ENCODE assay signal across 9 cellular contexts in genomic region chr12:100127766-100128508, GRCh38. TPM values are rescaled to one million over a fixed set of nuclear protein-coding genes. Genes with fewer than 3 reads are reported as not detected.
DNase-seq lines count a peak whose midpoint lies in the region; ATAC-seq and TF ChIP-seq lines count a peak whose summit lies in the region.
"Had no signal": no experiment of that assay in that cellular context is flagged by ENCODE, and none has a peak within 500 bp of the region (broad histone marks: within the 10 kb centered on the region; RNA-seq: fewer than 3 reads in every experiment).

No MANE protein-coding gene starts in this region.

- POLR2A ChIA-PET in activated CD8-positive, alpha-beta T cell treated with anti-CD3 and anti-CD28 coated beads for 36 hours (lab: Charles Lee) = interaction anchor here (1.3 to 1.6 kb wide), 2 partner anchors 9 to 10 kb away, joined by 3 read pairs; no protein-coding TSS in a partner anchor
- POLR2A ChIA-PET in activated CD8-positive, alpha-beta T cell treated with anti-CD3 and anti-CD28 coated beads, Interleukin-2, amount 10 ng/mL, durations not matched to agents 7 days and 5 days (lab: Charles Lee) = interaction anchor here (0.7 kb wide), 1 partner anchor 331 kb away, joined by 4 read pairs; no protein-coding TSS in a partner anchor
- POLR2A ChIA-PET in T-cell (lab: Charles Lee) = interaction anchor here in 1 of 2 donors (0.6 kb wide), 1 partner anchor 276 kb away, joined by 9 read pairs; no protein-coding TSS in a partner anchor

- peaks cover 10% of the 10 kb centered on the region for H3K36me3 Mint-ChIP-seq in activated CD8-positive, alpha-beta T cell treated with anti-CD3 and anti-CD28 coated beads for 36 hours (ENCODE audit: low read depth)
- peaks cover 6% of the 10 kb centered on the region for H3K36me3 Mint-ChIP-seq in activated CD8-positive, alpha-beta T cell treated with anti-CD3 and anti-CD28 coated beads, Interleukin-2, amount 10 ng/mL, durations not matched to agents 7 days and 5 days (ENCODE audit: low read depth)
- H3K36me3 Mint-ChIP-seq in T-cell (peaks cover 14% of the 10 kb centered on the region), nephron progenitor cell (ENCODE audit: low read depth) (peaks cover 8% of the 10 kb centered on the region)

- no peaks in the 10 kb centered on the region for H3K27me3 ChIP-seq in heart left ventricle
- H3K27me3 ChIP-seq: BE2C had no signal

- H3K27ac ChIP-seq in heart left ventricle = peak overlapping the region in 4 of 12 donors; percentile 5 to 73 (median 39)

- TF ChIP-seq CTCF in activated CD8-positive, alpha-beta T cell treated with anti-CD3 and anti-CD28 coated beads for 36 hours (IDR thresholded peaks at IDR 0.05) = no peak
- TF ChIP-seq CTCF in heart left ventricle (IDR thresholded peaks at IDR 0.05) (no peak), nephron progenitor cell (IDR thresholded peaks at IDR 0.05) (no peak)

- no peaks in the 10 kb centered on the region for H3K36me3 ChIP-seq in heart left ventricle
- H3K36me3 ChIP-seq: BE2C had no signal

- no peak overlapping the region for H3K4me3 Mint-ChIP-seq in activated CD8-positive, alpha-beta T cell treated with anti-CD3 and anti-CD28 coated beads for 36 hours
- H3K4me3 Mint-ChIP-seq in activated CD8-positive, alpha-beta T cell treated with anti-CD3 and anti-CD28 coated beads, Interleukin-2, amount 10 ng/mL, durations not matched to agents 7 days and 5 days = no peak overlapping the region
- H3K4me3 Mint-ChIP-seq in T-cell (peak overlapping the region in 1 of 3 donors; percentile 18), nephron progenitor cell (no peak overlapping the region)

- peaks cover 4% of the 10 kb centered on the region for H3K9me3 Mint-ChIP-seq in activated CD8-positive, alpha-beta T cell treated with anti-CD3 and anti-CD28 coated beads for 36 hours
- no peaks in the 10 kb centered on the region for H3K9me3 Mint-ChIP-seq in activated CD8-positive, alpha-beta T cell treated with anti-CD3 and anti-CD28 coated beads, Interleukin-2, amount 10 ng/mL, durations not matched to agents 7 days and 5 days (ENCODE audit: insufficient read depth)
- H3K9me3 Mint-ChIP-seq in T-cell (no peaks in the 10 kb centered on the region), nephron progenitor cell (peaks cover 7% of the 10 kb centered on the region)

- H3K4me1 Mint-ChIP-seq in activated CD8-positive, alpha-beta T cell treated with anti-CD3 and anti-CD28 coated beads for 36 hours (ENCODE audit: low read depth) = peaks cover 36% of the 10 kb centered on the region
- H3K4me1 Mint-ChIP-seq in activated CD8-positive, alpha-beta T cell treated with anti-CD3 and anti-CD28 coated beads, Interleukin-2, amount 10 ng/mL, durations not matched to agents 7 days and 5 days (ENCODE audit: low read depth) = peaks cover 19% of the 10 kb centered on the region
- peaks cover 26 to 47% (median 39%) of the 10 kb centered on the region in 3 donors for H3K4me1 Mint-ChIP-seq in T-cell
- H3K4me1 Mint-ChIP-seq in nephron progenitor cell = peaks cover 7% of the 10 kb centered on the region

- peak overlapping the region; percentile 18 for H3K27ac Mint-ChIP-seq in activated CD8-positive, alpha-beta T cell treated with anti-CD3 and anti-CD28 coated beads for 36 hours
- no peak overlapping the region for H3K27ac Mint-ChIP-seq in activated CD8-positive, alpha-beta T cell treated with anti-CD3 and anti-CD28 coated beads, Interleukin-2, amount 10 ng/mL, durations not matched to agents 7 days and 5 days
- H3K27ac Mint-ChIP-seq in T-cell (peak overlapping the region; percentile 13 to 53), nephron progenitor cell (no peak overlapping the region)

- no peak for TF ChIP-seq POLR2A in heart left ventricle (IDR thresholded peaks at IDR 0.05)

- H3K9me3 ChIP-seq in heart left ventricle = peaks cover 0 to 10% (median 0%) of the 10 kb centered on the region in 12 donors
- H3K9me3 ChIP-seq: BE2C had no signal

- intact Hi-C loops in activated CD8-positive, alpha-beta T cell treated with anti-CD3 and anti-CD28 coated beads for 36 hours (cut with micrococcal nuclease) = no loop called here
- intact Hi-C loops in heart left ventricle (cut with DNase I) = no loop called here

- ATAC-seq in activated CD8-positive, alpha-beta T cell treated with anti-CD3 and anti-CD28 coated beads for 36 hours = no peak
- no peak for ATAC-seq in activated CD8-positive, alpha-beta T cell treated with anti-CD3 and anti-CD28 coated beads, Interleukin-2, amount 10 ng/mL, durations not matched to agents 7 days and 5 days
- ATAC-seq in T-cell (replicated peaks in 1 of 4) (peak in 1 of 4 experiments; percentile 34), heart left ventricle (peak; percentile 42 to 81 (median 61)), GM21619 (IDR thresholded peaks at IDR 0.05; ENCODE audit: unreplicated experiment) (no peak)
- ATAC-seq in activated CD4-positive, CD25-positive, alpha-beta regulatory T cell treated with anti-CD3 and anti-CD28 coated beads, Interleukin-2, amount 50 U/mL, for 24 hours = no peak

- H3K4me1 ChIP-seq in heart left ventricle = peaks cover 0 to 38% (median 19%) of the 10 kb centered on the region in 12 donors

- H3K4me3 ChIP-seq in heart left ventricle = no peak overlapping the region

- H3K27me3 Mint-ChIP-seq in activated CD8-positive, alpha-beta T cell treated with anti-CD3 and anti-CD28 coated beads for 36 hours = no peaks in the 10 kb centered on the region
- no peaks in the 10 kb centered on the region for H3K27me3 Mint-ChIP-seq in activated CD8-positive, alpha-beta T cell treated with anti-CD3 and anti-CD28 coated beads, Interleukin-2, amount 10 ng/mL, durations not matched to agents 7 days and 5 days (ENCODE audit: low read depth)
- H3K27me3 Mint-ChIP-seq in T-cell (no peaks in the 10 kb centered on the region), nephron progenitor cell (ENCODE audit: low read depth, poor library complexity) (peaks cover 3% of the 10 kb centered on the region)

- CTCF ChIA-PET in activated CD8-positive, alpha-beta T cell treated with anti-CD3 and anti-CD28 coated beads for 36 hours (lab: Charles Lee) = interaction anchor here (1.0 to 3.1 kb wide), 3 partner anchors 10 to 27 kb away, joined by 3 to 17 read pairs (median 3); no protein-coding TSS in a partner anchor
- CTCF ChIA-PET in activated CD8-positive, alpha-beta T cell treated with anti-CD3 and anti-CD28 coated beads, Interleukin-2, amount 10 ng/mL, durations not matched to agents 7 days and 5 days (lab: Charles Lee) = interaction anchor here (0.7 to 5.2 kb wide), 3 partner anchors 11 to 27 kb away, joined by 3 to 21 read pairs (median 6); no protein-coding TSS in a partner anchor
- CTCF ChIA-PET in T-cell (lab: Charles Lee) = interaction anchor here in 1 of 2 donors (0.6 to 0.7 kb wide), 2 partner anchors 12 to 75 kb away, joined by 3 read pairs; no protein-coding TSS in a partner anchor

- DNase-seq in activated CD8-positive, alpha-beta T cell treated with anti-CD3 and anti-CD28 coated beads for 36 hours = no peak
- no peak for DNase-seq in activated CD8-positive, alpha-beta T cell treated with anti-CD3 and anti-CD28 coated beads, Interleukin-2, amount 10 ng/mL, durations not matched to agents 7 days and 5 days
- DNase-seq in T-cell (no peak), heart left ventricle (no peak), stromal cell of bone marrow (ENCODE audit: low read depth) (peak; percentile 42), nephron progenitor cell (no peak)

- 18 to 32% (median 25%) methylated on average over 1 of the region's 1 CpG for WGBS in heart left ventricle, 4 donors

RNA-seq across cellular contexts. Expression of gene BLTP3B, which starts 14.7 kb away (rescaled TPM):
- 10 to 100 TPM; 39.6 to 41.3 TPM for total RNA-seq in activated CD8-positive, alpha-beta T cell treated with anti-CD3 and anti-CD28 coated beads for 36 hours
- 10 to 100 TPM; 17.8 to 20.5 TPM for total RNA-seq in activated CD8-positive, alpha-beta T cell treated with anti-CD3 and anti-CD28 coated beads, Interleukin-2, amount 10 ng/mL, durations not matched to agents 7 days and 5 days
- total RNA-seq in T-cell (10 to 100 TPM; 16.3 to 21.7 (median 18.2) TPM), heart left ventricle (10 to 100 TPM; 14.0 to 22.4 (median 16.2) TPM)
- polyA plus RNA-seq in heart left ventricle = 10 to 100 TPM in 1 of 2 donors, 1 to 10 TPM in 1; 3.7 to 18.7 TPM

Comparison
In these comparisons a context has a peak if more than half of its experiments do, and no peak if none do; other contexts are left out.
1. H3K27ac Mint-ChIP-seq: peak in activated CD8-positive, alpha-beta T cell treated with anti-CD3 and anti-CD28 coated beads for 36 hours (single experiment) and T-cell (2 of 2); none in activated CD8-positive, alpha-beta T cell treated with anti-CD3 and anti-CD28 coated beads, Interleukin-2, amount 10 ng/mL, durations not matched to agents 7 days and 5 days (single experiment) and nephron progenitor cell (single experiment).
2. ATAC-seq: peak in heart left ventricle (4 of 4); none in activated CD8-positive, alpha-beta T cell treated with anti-CD3 and anti-CD28 coated beads for 36 hours (single experiment), activated CD8-positive, alpha-beta T cell treated with anti-CD3 and anti-CD28 coated beads, Interleukin-2, amount 10 ng/mL, durations not matched to agents 7 days and 5 days (single experiment), GM21619 (single experiment) and activated CD4-positive, CD25-positive, alpha-beta regulatory T cell treated with anti-CD3 and anti-CD28 coated beads, Interleukin-2, amount 50 U/mL, for 24 hours (0 of 2).